ENCODE assay signal across 1 cellular context in the genomic region with DNA sequence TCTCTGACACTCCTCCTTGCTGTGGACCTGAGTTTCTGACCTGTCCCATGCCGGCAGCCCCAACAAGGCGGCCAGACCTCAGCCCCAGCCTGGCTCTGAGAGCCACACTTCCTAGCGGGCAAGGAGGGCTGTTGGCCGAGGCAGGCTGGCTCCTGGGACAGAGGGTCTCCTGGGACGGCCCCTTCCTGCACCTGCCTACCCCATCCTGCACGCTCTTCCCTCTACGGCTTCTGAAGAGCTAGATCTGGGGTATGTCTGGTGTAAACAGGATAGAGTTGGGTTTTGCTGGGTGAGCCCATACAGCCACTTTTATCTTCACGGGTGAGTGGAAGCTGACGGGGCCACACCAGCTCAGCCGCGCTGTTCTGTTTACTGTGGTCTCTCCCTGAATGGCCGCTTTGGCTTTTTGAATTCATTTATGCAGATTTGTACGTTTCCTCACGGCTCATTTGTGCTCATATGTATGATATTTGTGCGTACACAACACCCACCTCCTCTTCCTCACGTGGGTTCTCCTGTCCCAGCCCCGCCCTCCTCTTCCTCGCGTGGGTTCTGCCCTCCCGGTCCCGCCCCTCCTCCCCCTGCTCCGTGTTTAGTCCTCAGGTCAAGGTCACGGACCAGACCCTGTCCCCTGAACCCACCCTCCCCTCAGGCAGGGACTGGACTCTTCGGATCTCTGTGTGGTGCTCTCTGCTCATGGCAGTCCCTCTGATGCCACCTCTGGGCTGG.
TF ChIP-seq lines count a peak whose summit lies in the region.

No MANE protein-coding gene starts in this region.

TF ChIP-seq in IMR-90, 13 proteins besides CTCF, POLR2A, EP300 and RAD21:
- TF ChIP-seq NFE2L2 (IDR thresholded peaks at IDR 0.05; ENCODE audit: low read depth, low read length), result no peak
- TF ChIP-seq CHD1 (IDR thresholded peaks at IDR 0.05; ENCODE audit: low read depth, low read length), result no peak
- TF ChIP-seq CEBPB (IDR thresholded peaks at IDR 0.05; ENCODE audit: low read depth, low read length), result no peak
- TF ChIP-seq BHLHE40 (IDR thresholded peaks at IDR 0.05; ENCODE audit: low read depth, low read length), result no peak
- TF ChIP-seq MXI1 (IDR thresholded peaks at IDR 0.05; ENCODE audit: borderline replicate concordance, low read depth, low read length), result no peak
- no peak for TF ChIP-seq RCOR1 (IDR thresholded peaks at IDR 0.05; ENCODE audit: insufficient replicate concordance, low read length)
- TF ChIP-seq USF2 (IDR thresholded peaks at IDR 0.05; ENCODE audit: low read depth, low read length), result no peak
- no peak for TF ChIP-seq MAFK (IDR thresholded peaks at IDR 0.05; ENCODE audit: low read depth, low read length)
- no peak for TF ChIP-seq SMC3 (IDR thresholded peaks at IDR 0.05; ENCODE audit: low read depth, low read length)
- no peak for TF ChIP-seq RFX5 (IDR thresholded peaks at IDR 0.05; ENCODE audit: low read depth, low read length)
- TF ChIP-seq MAZ (IDR thresholded peaks at IDR 0.05; ENCODE audit: borderline replicate concordance, low read depth, low read length), result no peak
- no peak for TF ChIP-seq FOS (IDR thresholded peaks at IDR 0.05; ENCODE audit: low read depth, low read length)
- TF ChIP-seq, protein P1, sequence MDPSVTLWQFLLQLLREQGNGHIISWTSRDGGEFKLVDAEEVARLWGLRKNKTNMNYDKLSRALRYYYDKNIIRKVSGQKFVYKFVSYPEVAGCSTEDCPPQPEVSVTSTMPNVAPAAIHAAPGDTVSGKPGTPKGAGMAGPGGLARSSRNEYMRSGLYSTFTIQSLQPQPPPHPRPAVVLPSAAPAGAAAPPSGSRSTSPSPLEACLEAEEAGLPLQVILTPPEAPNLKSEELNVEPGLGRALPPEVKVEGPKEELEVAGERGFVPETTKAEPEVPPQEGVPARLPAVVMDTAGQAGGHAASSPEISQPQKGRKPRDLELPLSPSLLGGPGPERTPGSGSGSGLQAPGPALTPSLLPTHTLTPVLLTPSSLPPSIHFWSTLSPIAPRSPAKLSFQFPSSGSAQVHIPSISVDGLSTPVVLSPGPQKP (IDR thresholded peaks at IDR 0.05; ENCODE audit: borderline replicate concordance, low read depth, low read length), result no peak
